Comparison of ENCODE assay signal across 8 cellular contexts in the genomic region with DNA sequence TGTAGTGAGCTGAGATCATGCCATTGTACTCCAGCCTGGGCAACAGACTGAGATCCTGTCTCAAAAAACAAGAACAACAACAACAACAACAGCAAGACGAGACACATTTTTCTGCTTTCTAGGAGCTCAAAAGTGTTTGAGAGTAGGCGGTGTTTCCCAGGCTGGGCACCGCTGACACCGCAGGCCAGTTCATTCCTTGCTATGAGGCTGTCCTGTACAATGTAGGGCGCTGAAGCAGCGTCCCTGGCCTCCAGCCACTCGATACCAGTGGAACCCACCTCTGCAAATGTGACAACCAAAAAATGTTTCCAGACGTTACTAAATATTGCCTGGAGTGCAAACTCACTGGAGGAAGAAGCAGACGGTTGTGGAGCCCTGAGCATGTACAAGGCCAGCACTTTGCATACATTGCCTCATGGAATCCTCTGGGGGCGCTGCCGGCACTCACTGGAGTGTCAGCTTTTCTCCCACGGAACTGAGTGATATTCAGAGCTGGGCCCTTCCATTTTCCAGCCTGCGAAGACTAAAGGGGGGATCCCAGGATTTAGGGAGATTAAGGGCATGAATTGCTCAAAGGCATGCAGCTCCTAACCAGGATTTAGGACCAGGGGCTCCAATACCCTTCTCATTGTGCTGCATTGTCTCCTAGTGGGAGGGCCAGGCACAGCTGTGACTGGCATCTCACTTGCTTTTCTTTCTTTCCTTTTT. TPM values are rescaled to one million over a fixed set of nuclear protein-coding genes. Genes with fewer than 3 reads are reported as not detected.
DNase-seq lines count a peak whose midpoint lies in the region; ATAC-seq and TF ChIP-seq lines count a peak whose summit lies in the region.

No MANE protein-coding gene starts in this region.

- no peaks in the 10 kb centered on the region for H3K36me3 ChIP-seq in mucosa of stomach (ENCODE audit: control insufficient read depth, insufficient read depth, low read length)

- DNase-seq in ACHN: peak; percentile 60
- peak; percentile 9 for DNase-seq in NCI-H774 (lab: John Stamatoyannopoulos, UW)
- DNase-seq in activated CD4-positive, alpha-beta memory T cell treated with anti-CD3 and anti-CD28 coated beads, Interleukin-2, amount 10 ng/mL, durations not matched to agents 7 days and 5 days: peak; percentile 63
- peak; percentile 76 for DNase-seq in endothelial cell (ENCODE audit: low spot score)
- peak; percentile 47 to 54 for DNase-seq in stimulated activated naive CD8-positive, alpha-beta T cell treated with anti-CD3 and anti-CD28 coated beads, Interleukin-15, amount 100 ng/mL, for 72 hours

- peaks cover 12% of the 10 kb centered on the region for H3K27me3 Mint-ChIP-seq in activated CD4-positive, alpha-beta memory T cell treated with anti-CD3 and anti-CD28 coated beads, Interleukin-2, amount 10 ng/mL, durations not matched to agents 7 days and 5 days
- peaks cover 6% of the 10 kb centered on the region for H3K27me3 Mint-ChIP-seq in endothelial cell (ENCODE audit: unreplicated experiment)
- no peaks in the 10 kb centered on the region for H3K27me3 Mint-ChIP-seq in stimulated activated naive CD8-positive, alpha-beta T cell treated with anti-CD3 and anti-CD28 coated beads, Interleukin-15, amount 100 ng/mL, for 72 hours

- no peaks in the 10 kb centered on the region for H3K9me3 ChIP-seq in mucosa of stomach (ENCODE audit: control insufficient read depth, low read length)

- no peak overlapping the region for H3K27ac Mint-ChIP-seq in activated CD4-positive, alpha-beta memory T cell treated with anti-CD3 and anti-CD28 coated beads, Interleukin-2, amount 10 ng/mL, durations not matched to agents 7 days and 5 days
- no peak overlapping the region for H3K27ac Mint-ChIP-seq in endothelial cell (ENCODE audit: unreplicated experiment)
- H3K27ac Mint-ChIP-seq in stimulated activated naive CD8-positive, alpha-beta T cell treated with anti-CD3 and anti-CD28 coated beads, Interleukin-15, amount 100 ng/mL, for 72 hours: no peak overlapping the region

- POLR2A ChIA-PET in activated CD4-positive, alpha-beta memory T cell treated with anti-CD3 and anti-CD28 coated beads, Interleukin-2, amount 10 ng/mL, durations not matched to agents 7 days and 5 days (lab: Charles Lee): interaction anchor here (0.6 to 3.6 kb wide), 9 partner anchors 20 to 177 kb away, joined by 3 to 24 read pairs (median 4); partner anchors contain the start of genes ATF4, RPL3, RPS19BP1 and TAB1

- in situ Hi-C loops in ACHN (cut with HindIII; ENCODE audit: low pct_ligation_motif_present, low pct_unique_long_range_greater_than_20kb, low sequenced_read_pairs): loop anchor here (25.0 kb wide), 1 partner anchor 109 kb away; the partner anchor contains the start of gene TAB1

- peak overlapping the region; percentile 11 for H3K9ac ChIP-seq in mucosa of stomach (ENCODE audit: low read length)

- ATAC-seq in GM18867 (IDR thresholded peaks at IDR 0.05; ENCODE audit: unreplicated experiment): peak; percentile 58
- ATAC-seq in stimulated activated naive CD8-positive, alpha-beta T cell treated with anti-CD3 and anti-CD28 coated beads, Interleukin-15, amount 100 ng/mL, for 72 hours: peak; percentile 84
- ATAC-seq in GM21576 (IDR thresholded peaks at IDR 0.05; ENCODE audit: unreplicated experiment): no peak

- no peaks in the 10 kb centered on the region for H3K36me3 Mint-ChIP-seq in activated CD4-positive, alpha-beta memory T cell treated with anti-CD3 and anti-CD28 coated beads, Interleukin-2, amount 10 ng/mL, durations not matched to agents 7 days and 5 days (ENCODE audit: low read depth)
- H3K36me3 Mint-ChIP-seq in endothelial cell (ENCODE audit: low read depth, unreplicated experiment): peaks cover 4% of the 10 kb centered on the region

- peak; percentile 70 for TF ChIP-seq CTCF in endothelial cell (IDR thresholded peaks at IDR 0.05; ENCODE audit: unreplicated experiment)

- no peaks in the 10 kb centered on the region for H3K9me3 Mint-ChIP-seq in activated CD4-positive, alpha-beta memory T cell treated with anti-CD3 and anti-CD28 coated beads, Interleukin-2, amount 10 ng/mL, durations not matched to agents 7 days and 5 days
- no peaks in the 10 kb centered on the region for H3K9me3 Mint-ChIP-seq in endothelial cell (ENCODE audit: unreplicated experiment)
- H3K9me3 Mint-ChIP-seq in stimulated activated naive CD8-positive, alpha-beta T cell treated with anti-CD3 and anti-CD28 coated beads, Interleukin-15, amount 100 ng/mL, for 72 hours: no peaks in the 10 kb centered on the region

- H3K4me1 Mint-ChIP-seq in activated CD4-positive, alpha-beta memory T cell treated with anti-CD3 and anti-CD28 coated beads, Interleukin-2, amount 10 ng/mL, durations not matched to agents 7 days and 5 days: peaks cover 8% of the 10 kb centered on the region
- peaks cover 10% of the 10 kb centered on the region for H3K4me1 Mint-ChIP-seq in endothelial cell (ENCODE audit: unreplicated experiment)
- H3K4me1 Mint-ChIP-seq in stimulated activated naive CD8-positive, alpha-beta T cell treated with anti-CD3 and anti-CD28 coated beads, Interleukin-15, amount 100 ng/mL, for 72 hours: peaks cover 30% of the 10 kb centered on the region

- CTCF ChIA-PET in activated CD4-positive, alpha-beta memory T cell treated with anti-CD3 and anti-CD28 coated beads, Interleukin-2, amount 10 ng/mL, durations not matched to agents 7 days and 5 days (lab: Charles Lee): interaction anchor here (0.6 to 10.1 kb wide), 20 partner anchors 9 to 1140 kb away, joined by 3 to 210 read pairs (median 4); partner anchors contain the start of genes ATF4 and RPS19BP1

- H3K4me1 ChIP-seq in mucosa of stomach (ENCODE audit: control insufficient read depth, insufficient read depth, low read length): peaks cover 10% of the 10 kb centered on the region

- H3K27me3 ChIP-seq in mucosa of stomach (ENCODE audit: control insufficient read depth, insufficient read depth, low read length): no peaks in the 10 kb centered on the region

- no peak overlapping the region for H3K4me3 ChIP-seq in mucosa of stomach (ENCODE audit: low read length)

- H3K4me3 Mint-ChIP-seq in activated CD4-positive, alpha-beta memory T cell treated with anti-CD3 and anti-CD28 coated beads, Interleukin-2, amount 10 ng/mL, durations not matched to agents 7 days and 5 days: no peak overlapping the region
- no peak overlapping the region for H3K4me3 Mint-ChIP-seq in endothelial cell (ENCODE audit: unreplicated experiment)
- H3K4me3 Mint-ChIP-seq in stimulated activated naive CD8-positive, alpha-beta T cell treated with anti-CD3 and anti-CD28 coated beads, Interleukin-15, amount 100 ng/mL, for 72 hours: no peak overlapping the region

RNA-seq across cellular contexts. Expression of gene MIEF1, which starts 5.8 kb away (rescaled TPM):
- 10 to 100 TPM; 32.4 to 32.6 TPM for total RNA-seq in activated CD4-positive, alpha-beta memory T cell treated with anti-CD3 and anti-CD28 coated beads, Interleukin-2, amount 10 ng/mL, durations not matched to agents 7 days and 5 days
- total RNA-seq in endothelial cell (ENCODE audit: unreplicated experiment): 29.2 TPM

RNA-seq across cellular contexts. Expression of gene ATF4, which starts 24.1 kb away (rescaled TPM):
- 100 to 1,000 TPM; 456 to 460 TPM for total RNA-seq in activated CD4-positive, alpha-beta memory T cell treated with anti-CD3 and anti-CD28 coated beads, Interleukin-2, amount 10 ng/mL, durations not matched to agents 7 days and 5 days
- 312 TPM for total RNA-seq in endothelial cell (ENCODE audit: unreplicated experiment)

RNA-seq across cellular contexts. Expression of gene RPS19BP1, which starts 36.3 kb away (rescaled TPM):
- 10 to 100 TPM; 54.3 to 60.7 TPM for total RNA-seq in activated CD4-positive, alpha-beta memory T cell treated with anti-CD3 and anti-CD28 coated beads, Interleukin-2, amount 10 ng/mL, durations not matched to agents 7 days and 5 days
- total RNA-seq in endothelial cell (ENCODE audit: unreplicated experiment): 57.7 TPM

RNA-seq across cellular contexts. Expression of gene MGAT3, which starts 39.5 kb away (rescaled TPM):
- total RNA-seq in activated CD4-positive, alpha-beta memory T cell treated with anti-CD3 and anti-CD28 coated beads, Interleukin-2, amount 10 ng/mL, durations not matched to agents 7 days and 5 days: under 1 TPM; 0.55 to 0.83 TPM
- total RNA-seq in endothelial cell (ENCODE audit: unreplicated experiment): 0.87 TPM

Comparison
In these comparisons a context has a peak if more than half of its experiments do, and no peak if none do; other contexts are left out.
1. DNase-seq: peak in every context shown above with its lines; median percentile 76 in endothelial cell; 63 in activated CD4-positive, alpha-beta memory T cell treated with anti-CD3 and anti-CD28 coated beads, Interleukin-2, amount 10 ng/mL, durations not matched to agents 7 days and 5 days; 60 in ACHN; 50 in stimulated activated naive CD8-positive, alpha-beta T cell treated with anti-CD3 and anti-CD28 coated beads, Interleukin-15, amount 100 ng/mL, for 72 hours; 9 in NCI-H774.